In the genomic region with DNA sequence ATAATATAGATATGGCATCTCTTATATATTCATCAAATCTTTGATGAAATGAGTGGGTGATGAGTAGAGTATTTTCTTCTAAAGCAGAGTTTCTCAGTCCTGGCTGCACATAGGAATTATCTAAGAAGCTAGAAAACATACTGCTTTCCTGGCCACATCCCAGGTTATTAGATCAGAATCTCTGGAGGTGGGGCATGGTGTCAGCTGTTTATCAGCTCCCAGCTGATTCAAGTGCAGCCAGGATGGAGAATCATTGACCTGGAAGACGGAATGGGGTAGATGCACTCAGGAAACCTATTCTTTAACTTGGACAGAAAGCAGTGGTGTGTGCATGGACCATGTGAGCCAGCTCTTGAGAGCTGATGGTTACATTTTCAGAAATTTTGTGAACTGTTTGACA, we compare ENCODE assay signal across 2 cellular contexts.
TF ChIP-seq lines count a peak whose summit lies in the region.

No MANE protein-coding gene starts in this region.

TF ChIP-seq in SK-N-SH, 30 proteins besides CTCF, POLR2A, EP300 and RAD21 (continued from another document):
- TF ChIP-seq, protein P1, sequence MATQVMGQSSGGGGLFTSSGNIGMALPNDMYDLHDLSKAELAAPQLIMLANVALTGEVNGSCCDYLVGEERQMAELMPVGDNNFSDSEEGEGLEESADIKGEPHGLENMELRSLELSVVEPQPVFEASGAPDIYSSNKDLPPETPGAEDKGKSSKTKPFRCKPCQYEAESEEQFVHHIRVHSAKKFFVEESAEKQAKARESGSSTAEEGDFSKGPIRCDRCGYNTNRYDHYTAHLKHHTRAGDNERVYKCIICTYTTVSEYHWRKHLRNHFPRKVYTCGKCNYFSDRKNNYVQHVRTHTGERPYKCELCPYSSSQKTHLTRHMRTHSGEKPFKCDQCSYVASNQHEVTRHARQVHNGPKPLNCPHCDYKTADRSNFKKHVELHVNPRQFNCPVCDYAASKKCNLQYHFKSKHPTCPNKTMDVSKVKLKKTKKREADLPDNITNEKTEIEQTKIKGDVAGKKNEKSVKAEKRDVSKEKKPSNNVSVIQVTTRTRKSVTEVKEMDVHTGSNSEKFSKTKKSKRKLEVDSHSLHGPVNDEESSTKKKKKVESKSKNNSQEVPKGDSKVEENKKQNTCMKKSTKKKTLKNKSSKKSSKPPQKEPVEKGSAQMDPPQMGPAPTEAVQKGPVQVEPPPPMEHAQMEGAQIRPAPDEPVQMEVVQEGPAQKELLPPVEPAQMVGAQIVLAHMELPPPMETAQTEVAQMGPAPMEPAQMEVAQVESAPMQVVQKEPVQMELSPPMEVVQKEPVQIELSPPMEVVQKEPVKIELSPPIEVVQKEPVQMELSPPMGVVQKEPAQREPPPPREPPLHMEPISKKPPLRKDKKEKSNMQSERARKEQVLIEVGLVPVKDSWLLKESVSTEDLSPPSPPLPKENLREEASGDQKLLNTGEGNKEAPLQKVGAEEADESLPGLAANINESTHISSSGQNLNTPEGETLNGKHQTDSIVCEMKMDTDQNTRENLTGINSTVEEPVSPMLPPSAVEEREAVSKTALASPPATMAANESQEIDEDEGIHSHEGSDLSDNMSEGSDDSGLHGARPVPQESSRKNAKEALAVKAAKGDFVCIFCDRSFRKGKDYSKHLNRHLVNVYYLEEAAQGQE (IDR thresholded peaks at IDR 0.05; ENCODE audit: low read depth, low read length): no peak
- TF ChIP-seq YY1 (IDR thresholded peaks at IDR 0.05; ENCODE audit: low read depth) (no peak), GATA2 (CRISPR knock-in tag; IDR thresholded peaks at IDR 0.05) (peak; percentile 42; the same call in 1 of the 2 replicates), NFIC (IDR thresholded peaks at IDR 0.05; ENCODE audit: borderline replicate concordance) (no peak), RCOR1 (IDR thresholded peaks at IDR 0.05; ENCODE audit: low read length) (no peak), ELF1 (IDR thresholded peaks at IDR 0.05) (no peak)

TF ChIP-seq in SK-N-SH treated with all-trans-retinoic acid at 6 μM for 48 hours, 23 proteins besides CTCF, POLR2A, EP300 and RAD21 (continued from another document):
- TF ChIP-seq, protein P2, sequence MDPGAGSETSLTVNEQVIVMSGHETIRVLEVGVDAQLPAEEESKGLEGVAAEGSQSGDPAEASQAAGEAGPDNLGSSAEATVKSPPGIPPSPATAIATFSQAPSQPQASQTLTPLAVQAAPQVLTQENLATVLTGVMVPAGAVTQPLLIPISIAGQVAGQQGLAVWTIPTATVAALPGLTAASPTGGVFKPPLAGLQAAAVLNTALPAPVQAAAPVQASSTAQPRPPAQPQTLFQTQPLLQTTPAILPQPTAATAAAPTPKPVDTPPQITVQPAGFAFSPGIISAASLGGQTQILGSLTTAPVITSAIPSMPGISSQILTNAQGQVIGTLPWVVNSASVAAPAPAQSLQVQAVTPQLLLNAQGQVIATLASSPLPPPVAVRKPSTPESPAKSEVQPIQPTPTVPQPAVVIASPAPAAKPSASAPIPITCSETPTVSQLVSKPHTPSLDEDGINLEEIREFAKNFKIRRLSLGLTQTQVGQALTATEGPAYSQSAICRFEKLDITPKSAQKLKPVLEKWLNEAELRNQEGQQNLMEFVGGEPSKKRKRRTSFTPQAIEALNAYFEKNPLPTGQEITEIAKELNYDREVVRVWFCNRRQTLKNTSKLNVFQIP (CRISPR knock-in tag; IDR thresholded peaks at IDR 0.05; ENCODE audit: borderline replicate concordance, low read depth): no peak
- TF ChIP-seq SNAI2 (CRISPR knock-in tag; IDR thresholded peaks at IDR 0.05): no peak
- TF ChIP-seq, protein P3, sequence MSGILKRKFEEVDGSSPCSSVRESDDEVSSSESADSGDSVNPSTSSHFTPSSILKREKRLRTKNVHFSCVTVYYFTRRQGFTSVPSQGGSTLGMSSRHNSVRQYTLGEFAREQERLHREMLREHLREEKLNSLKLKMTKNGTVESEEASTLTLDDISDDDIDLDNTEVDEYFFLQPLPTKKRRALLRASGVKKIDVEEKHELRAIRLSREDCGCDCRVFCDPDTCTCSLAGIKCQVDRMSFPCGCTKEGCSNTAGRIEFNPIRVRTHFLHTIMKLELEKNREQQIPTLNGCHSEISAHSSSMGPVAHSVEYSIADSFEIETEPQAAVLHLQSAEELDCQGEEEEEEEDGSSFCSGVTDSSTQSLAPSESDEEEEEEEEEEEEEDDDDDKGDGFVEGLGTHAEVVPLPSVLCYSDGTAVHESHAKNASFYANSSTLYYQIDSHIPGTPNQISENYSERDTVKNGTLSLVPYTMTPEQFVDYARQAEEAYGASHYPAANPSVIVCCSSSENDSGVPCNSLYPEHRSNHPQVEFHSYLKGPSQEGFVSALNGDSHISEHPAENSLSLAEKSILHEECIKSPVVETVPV (CRISPR knock-in tag; IDR thresholded peaks at IDR 0.05): no peak
